ENCODE assay signal across 1 cellular context in the genomic region with DNA sequence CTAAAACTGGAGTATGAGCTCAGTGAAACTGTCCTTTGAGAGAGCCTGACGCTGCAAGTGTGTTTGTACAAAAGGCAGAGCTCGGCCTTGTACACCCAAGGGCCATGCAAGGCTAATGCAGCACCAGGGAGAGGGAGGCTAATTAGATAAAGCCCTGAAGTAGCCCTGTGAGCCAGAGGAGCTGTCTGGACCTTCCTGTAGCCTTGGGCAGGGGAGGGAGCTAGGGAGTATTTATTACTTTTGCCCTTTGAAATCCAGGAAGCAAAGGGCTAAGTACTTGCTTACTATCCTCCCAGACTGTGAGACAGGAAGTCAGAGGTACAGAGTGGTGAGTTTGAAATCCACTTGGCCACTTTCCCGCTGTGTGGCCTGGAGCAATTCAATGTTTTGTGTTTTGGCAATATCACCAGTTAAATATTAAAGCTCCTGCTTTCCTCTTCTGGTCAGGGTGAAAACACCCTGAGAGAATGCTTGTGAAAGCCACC.
TF ChIP-seq lines count a peak whose summit lies in the region.

No MANE protein-coding gene starts in this region.

TF ChIP-seq in HepG2, 621 proteins besides CTCF, POLR2A, EP300 and RAD21 (continued from another document and continues in another):
- TF ChIP-seq, protein P1, sequence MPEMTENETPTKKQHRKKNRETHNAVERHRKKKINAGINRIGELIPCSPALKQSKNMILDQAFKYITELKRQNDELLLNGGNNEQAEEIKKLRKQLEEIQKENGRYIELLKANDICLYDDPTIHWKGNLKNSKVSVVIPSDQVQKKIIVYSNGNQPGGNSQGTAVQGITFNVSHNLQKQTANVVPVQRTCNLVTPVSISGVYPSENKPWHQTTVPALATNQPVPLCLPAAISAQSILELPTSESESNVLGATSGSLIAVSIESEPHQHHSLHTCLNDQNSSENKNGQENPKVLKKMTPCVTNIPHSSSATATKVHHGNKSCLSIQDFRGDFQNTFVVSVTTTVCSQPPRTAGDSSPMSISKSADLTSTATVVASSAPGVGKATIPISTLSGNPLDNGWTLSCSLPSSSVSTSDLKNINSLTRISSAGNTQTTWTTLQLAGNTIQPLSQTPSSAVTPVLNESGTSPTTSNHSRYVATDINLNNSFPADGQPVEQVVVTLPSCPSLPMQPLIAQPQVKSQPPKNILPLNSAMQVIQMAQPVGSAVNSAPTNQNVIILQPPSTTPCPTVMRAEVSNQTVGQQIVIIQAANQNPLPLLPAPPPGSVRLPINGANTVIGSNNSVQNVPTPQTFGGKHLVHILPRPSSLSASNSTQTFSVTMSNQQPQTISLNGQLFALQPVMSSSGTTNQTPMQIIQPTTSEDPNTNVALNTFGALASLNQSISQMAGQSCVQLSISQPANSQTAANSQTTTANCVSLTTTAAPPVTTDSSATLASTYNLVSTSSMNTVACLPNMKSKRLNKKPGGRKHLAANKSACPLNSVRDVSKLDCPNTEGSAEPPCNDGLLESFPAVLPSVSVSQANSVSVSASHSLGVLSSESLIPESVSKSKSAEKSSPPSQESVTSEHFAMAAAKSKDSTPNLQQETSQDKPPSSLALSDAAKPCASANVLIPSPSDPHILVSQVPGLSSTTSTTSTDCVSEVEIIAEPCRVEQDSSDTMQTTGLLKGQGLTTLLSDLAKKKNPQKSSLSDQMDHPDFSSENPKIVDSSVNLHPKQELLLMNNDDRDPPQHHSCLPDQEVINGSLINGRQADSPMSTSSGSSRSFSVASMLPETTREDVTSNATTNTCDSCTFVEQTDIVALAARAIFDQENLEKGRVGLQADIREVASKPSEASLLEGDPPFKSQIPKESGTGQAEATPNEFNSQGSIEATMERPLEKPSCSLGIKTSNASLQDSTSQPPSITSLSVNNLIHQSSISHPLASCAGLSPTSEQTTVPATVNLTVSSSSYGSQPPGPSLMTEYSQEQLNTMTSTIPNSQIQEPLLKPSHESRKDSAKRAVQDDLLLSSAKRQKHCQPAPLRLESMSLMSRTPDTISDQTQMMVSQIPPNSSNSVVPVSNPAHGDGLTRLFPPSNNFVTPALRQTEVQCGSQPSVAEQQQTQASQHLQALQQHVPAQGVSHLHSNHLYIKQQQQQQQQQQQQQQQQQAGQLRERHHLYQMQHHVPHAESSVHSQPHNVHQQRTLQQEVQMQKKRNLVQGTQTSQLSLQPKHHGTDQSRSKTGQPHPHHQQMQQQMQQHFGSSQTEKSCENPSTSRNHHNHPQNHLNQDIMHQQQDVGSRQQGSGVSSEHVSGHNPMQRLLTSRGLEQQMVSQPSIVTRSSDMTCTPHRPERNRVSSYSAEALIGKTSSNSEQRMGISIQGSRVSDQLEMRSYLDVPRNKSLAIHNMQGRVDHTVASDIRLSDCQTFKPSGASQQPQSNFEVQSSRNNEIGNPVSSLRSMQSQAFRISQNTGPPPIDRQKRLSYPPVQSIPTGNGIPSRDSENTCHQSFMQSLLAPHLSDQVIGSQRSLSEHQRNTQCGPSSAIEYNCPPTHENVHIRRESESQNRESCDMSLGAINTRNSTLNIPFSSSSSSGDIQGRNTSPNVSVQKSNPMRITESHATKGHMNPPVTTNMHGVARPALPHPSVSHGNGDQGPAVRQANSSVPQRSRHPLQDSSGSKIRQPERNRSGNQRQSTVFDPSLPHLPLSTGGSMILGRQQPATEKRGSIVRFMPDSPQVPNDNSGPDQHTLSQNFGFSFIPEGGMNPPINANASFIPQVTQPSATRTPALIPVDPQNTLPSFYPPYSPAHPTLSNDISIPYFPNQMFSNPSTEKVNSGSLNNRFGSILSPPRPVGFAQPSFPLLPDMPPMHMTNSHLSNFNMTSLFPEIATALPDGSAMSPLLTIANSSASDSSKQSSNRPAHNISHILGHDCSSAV (CRISPR knock-in tag; IDR thresholded peaks at IDR 0.05; ENCODE audit: borderline replicate concordance): no peak
- 0 out of 2 replicates have a peak, but pooled peaks have one; percentile 17 for TF ChIP-seq KMT2A (CRISPR knock-in tag; IDR thresholded peaks at IDR 0.05)
- TF ChIP-seq, protein P2, sequence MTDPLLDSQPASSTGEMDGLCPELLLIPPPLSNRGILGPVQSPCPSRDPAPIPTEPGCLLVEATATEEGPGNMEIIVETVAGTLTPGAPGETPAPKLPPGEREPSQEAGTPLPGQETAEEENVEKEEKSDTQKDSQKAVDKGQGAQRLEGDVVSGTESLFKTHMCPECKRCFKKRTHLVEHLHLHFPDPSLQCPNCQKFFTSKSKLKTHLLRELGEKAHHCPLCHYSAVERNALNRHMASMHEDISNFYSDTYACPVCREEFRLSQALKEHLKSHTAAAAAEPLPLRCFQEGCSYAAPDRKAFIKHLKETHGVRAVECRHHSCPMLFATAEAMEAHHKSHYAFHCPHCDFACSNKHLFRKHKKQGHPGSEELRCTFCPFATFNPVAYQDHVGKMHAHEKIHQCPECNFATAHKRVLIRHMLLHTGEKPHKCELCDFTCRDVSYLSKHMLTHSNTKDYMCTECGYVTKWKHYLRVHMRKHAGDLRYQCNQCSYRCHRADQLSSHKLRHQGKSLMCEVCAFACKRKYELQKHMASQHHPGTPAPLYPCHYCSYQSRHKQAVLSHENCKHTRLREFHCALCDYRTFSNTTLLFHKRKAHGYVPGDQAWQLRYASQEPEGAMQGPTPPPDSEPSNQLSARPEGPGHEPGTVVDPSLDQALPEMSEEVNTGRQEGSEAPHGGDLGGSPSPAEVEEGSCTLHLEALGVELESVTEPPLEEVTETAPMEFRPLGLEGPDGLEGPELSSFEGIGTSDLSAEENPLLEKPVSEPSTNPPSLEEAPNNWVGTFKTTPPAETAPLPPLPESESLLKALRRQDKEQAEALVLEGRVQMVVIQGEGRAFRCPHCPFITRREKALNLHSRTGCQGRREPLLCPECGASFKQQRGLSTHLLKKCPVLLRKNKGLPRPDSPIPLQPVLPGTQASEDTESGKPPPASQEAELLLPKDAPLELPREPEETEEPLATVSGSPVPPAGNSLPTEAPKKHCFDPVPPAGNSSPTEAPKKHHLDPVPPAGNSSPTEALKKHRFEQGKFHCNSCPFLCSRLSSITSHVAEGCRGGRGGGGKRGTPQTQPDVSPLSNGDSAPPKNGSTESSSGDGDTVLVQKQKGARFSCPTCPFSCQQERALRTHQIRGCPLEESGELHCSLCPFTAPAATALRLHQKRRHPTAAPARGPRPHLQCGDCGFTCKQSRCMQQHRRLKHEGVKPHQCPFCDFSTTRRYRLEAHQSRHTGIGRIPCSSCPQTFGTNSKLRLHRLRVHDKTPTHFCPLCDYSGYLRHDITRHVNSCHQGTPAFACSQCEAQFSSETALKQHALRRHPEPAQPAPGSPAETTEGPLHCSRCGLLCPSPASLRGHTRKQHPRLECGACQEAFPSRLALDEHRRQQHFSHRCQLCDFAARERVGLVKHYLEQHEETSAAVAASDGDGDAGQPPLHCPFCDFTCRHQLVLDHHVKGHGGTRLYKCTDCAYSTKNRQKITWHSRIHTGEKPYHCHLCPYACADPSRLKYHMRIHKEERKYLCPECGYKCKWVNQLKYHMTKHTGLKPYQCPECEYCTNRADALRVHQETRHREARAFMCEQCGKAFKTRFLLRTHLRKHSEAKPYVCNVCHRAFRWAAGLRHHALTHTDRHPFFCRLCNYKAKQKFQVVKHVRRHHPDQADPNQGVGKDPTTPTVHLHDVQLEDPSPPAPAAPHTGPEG (CRISPR knock-in tag; IDR thresholded peaks at IDR 0.05): no peak
- TF ChIP-seq, protein P3, sequence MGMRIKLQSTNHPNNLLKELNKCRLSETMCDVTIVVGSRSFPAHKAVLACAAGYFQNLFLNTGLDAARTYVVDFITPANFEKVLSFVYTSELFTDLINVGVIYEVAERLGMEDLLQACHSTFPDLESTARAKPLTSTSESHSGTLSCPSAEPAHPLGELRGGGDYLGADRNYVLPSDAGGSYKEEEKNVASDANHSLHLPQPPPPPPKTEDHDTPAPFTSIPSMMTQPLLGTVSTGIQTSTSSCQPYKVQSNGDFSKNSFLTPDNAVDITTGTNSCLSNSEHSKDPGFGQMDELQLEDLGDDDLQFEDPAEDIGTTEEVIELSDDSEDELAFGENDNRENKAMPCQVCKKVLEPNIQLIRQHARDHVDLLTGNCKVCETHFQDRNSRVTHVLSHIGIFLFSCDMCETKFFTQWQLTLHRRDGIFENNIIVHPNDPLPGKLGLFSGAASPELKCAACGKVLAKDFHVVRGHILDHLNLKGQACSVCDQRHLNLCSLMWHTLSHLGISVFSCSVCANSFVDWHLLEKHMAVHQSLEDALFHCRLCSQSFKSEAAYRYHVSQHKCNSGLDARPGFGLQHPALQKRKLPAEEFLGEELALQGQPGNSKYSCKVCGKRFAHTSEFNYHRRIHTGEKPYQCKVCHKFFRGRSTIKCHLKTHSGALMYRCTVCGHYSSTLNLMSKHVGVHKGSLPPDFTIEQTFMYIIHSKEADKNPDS (CRISPR knock-in tag; IDR thresholded peaks at IDR 0.05): peak; percentile 100
- peak; percentile 39; the same call in 1 of the 2 replicates for TF ChIP-seq IRF2 (CRISPR knock-in tag; IDR thresholded peaks at IDR 0.05)
- 0 out of 2 replicates have a peak, but pooled peaks have one; percentile 26 for TF ChIP-seq ZNF101 (CRISPR knock-in tag; IDR thresholded peaks at IDR 0.05; ENCODE audit: borderline replicate concordance, low read depth)
- TF ChIP-seq, protein P4, sequence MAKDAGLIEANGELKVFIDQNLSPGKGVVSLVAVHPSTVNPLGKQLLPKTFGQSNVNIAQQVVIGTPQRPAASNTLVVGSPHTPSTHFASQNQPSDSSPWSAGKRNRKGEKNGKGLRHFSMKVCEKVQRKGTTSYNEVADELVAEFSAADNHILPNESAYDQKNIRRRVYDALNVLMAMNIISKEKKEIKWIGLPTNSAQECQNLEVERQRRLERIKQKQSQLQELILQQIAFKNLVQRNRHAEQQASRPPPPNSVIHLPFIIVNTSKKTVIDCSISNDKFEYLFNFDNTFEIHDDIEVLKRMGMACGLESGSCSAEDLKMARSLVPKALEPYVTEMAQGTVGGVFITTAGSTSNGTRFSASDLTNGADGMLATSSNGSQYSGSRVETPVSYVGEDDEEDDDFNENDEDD (CRISPR knock-in tag; IDR thresholded peaks at IDR 0.05; ENCODE audit: borderline replicate concordance): peak; percentile 71; the same call in 1 of the 2 replicates
- TF ChIP-seq, protein P5, sequence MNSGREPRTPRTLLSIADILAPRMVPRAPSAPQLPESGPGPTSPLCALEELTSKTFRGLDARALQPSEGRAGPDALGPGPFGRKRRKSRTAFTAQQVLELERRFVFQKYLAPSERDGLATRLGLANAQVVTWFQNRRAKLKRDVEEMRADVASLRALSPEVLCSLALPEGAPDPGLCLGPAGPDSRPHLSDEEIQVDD (CRISPR knock-in tag; IDR thresholded peaks at IDR 0.05; ENCODE audit: borderline replicate concordance): no peak
- TF ChIP-seq, protein P6, sequence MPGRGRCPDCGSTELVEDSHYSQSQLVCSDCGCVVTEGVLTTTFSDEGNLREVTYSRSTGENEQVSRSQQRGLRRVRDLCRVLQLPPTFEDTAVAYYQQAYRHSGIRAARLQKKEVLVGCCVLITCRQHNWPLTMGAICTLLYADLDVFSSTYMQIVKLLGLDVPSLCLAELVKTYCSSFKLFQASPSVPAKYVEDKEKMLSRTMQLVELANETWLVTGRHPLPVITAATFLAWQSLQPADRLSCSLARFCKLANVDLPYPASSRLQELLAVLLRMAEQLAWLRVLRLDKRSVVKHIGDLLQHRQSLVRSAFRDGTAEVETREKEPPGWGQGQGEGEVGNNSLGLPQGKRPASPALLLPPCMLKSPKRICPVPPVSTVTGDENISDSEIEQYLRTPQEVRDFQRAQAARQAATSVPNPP (CRISPR knock-in tag; IDR thresholded peaks at IDR 0.05): no peak
- no peak for TF ChIP-seq ZFP1 (CRISPR knock-in tag; IDR thresholded peaks at IDR 0.05)
- no peak for TF ChIP-seq ZNF496 (CRISPR knock-in tag; IDR thresholded peaks at IDR 0.05; ENCODE audit: insufficient replicate concordance)
- no peak for TF ChIP-seq ZNF460 (CRISPR knock-in tag; IDR thresholded peaks at IDR 0.05; ENCODE audit: borderline replicate concordance)
- no peak for TF ChIP-seq RNF2 (conservative IDR thresholded peaks at IDR 0.05; ENCODE audit: low read depth)
- TF ChIP-seq ZNF792 (CRISPR knock-in tag; IDR thresholded peaks at IDR 0.05): peak; percentile 54; the same call in 1 of the 2 replicates
- peak; percentile 95 for TF ChIP-seq ELF3 (CRISPR knock-in tag; IDR thresholded peaks at IDR 0.05)
- TF ChIP-seq ZNF431 (CRISPR knock-in tag; IDR thresholded peaks at IDR 0.05; ENCODE audit: borderline replicate concordance, low read depth): 0 out of 2 replicates have a peak, but pooled peaks have one; percentile 16
- TF ChIP-seq, protein P7, sequence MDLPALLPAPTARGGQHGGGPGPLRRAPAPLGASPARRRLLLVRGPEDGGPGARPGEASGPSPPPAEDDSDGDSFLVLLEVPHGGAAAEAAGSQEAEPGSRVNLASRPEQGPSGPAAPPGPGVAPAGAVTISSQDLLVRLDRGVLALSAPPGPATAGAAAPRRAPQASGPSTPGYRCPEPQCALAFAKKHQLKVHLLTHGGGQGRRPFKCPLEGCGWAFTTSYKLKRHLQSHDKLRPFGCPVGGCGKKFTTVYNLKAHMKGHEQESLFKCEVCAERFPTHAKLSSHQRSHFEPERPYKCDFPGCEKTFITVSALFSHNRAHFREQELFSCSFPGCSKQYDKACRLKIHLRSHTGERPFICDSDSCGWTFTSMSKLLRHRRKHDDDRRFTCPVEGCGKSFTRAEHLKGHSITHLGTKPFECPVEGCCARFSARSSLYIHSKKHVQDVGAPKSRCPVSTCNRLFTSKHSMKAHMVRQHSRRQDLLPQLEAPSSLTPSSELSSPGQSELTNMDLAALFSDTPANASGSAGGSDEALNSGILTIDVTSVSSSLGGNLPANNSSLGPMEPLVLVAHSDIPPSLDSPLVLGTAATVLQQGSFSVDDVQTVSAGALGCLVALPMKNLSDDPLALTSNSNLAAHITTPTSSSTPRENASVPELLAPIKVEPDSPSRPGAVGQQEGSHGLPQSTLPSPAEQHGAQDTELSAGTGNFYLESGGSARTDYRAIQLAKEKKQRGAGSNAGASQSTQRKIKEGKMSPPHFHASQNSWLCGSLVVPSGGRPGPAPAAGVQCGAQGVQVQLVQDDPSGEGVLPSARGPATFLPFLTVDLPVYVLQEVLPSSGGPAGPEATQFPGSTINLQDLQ (CRISPR knock-in tag; IDR thresholded peaks at IDR 0.05): no peak
- TF ChIP-seq, protein P8, sequence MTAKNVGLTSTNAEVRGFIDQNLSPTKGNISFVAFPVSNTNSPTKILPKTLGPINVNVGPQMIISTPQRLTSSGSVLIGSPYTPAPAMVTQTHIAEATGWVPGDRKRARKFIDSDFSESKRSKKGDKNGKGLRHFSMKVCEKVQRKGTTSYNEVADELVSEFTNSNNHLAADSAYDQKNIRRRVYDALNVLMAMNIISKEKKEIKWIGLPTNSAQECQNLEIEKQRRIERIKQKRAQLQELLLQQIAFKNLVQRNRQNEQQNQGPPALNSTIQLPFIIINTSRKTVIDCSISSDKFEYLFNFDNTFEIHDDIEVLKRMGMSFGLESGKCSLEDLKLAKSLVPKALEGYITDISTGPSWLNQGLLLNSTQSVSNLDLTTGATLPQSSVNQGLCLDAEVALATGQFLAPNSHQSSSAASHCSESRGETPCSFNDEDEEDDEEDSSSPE (CRISPR knock-in tag; IDR thresholded peaks at IDR 0.05): peak; percentile 76
- no peak for TF ChIP-seq ZNF670 (CRISPR knock-in tag; IDR thresholded peaks at IDR 0.05; ENCODE audit: borderline replicate concordance)
- TF ChIP-seq ZNF24 (IDR thresholded peaks at IDR 0.05): no peak
